In genomic region chr16:20023190-20023589, GRCh38 we compare ENCODE assay signal across 15 cellular contexts. TPM values are rescaled to one million over a fixed set of nuclear protein-coding genes. Genes with fewer than 3 reads are reported as not detected.
A peak's percentile ranks its signal among the peaks of the same experiment; 100 is the strongest.
DNase-seq lines count a peak whose midpoint lies in the region; ATAC-seq and TF ChIP-seq lines count a peak whose summit lies in the region.
"Had no signal": no experiment of that assay in that cellular context is flagged by ENCODE, and none has a peak within 500 bp of the region (broad histone marks: within the 10 kb centered on the region; RNA-seq: fewer than 3 reads in every experiment).

No MANE protein-coding gene starts in this region.

- no peak overlapping the region for H3K9ac ChIP-seq in neural cell (ENCODE audit: low read length)

- TF ChIP-seq RAD21 in neural cell (conservative IDR thresholded peaks at IDR 0.05), result no peak

- H3K4me2 ChIP-seq in neural cell (ENCODE audit: low read length), result no peak overlapping the region

- H3F3A ChIP-seq in neural cell (ENCODE audit: insufficient read depth, low read length, poor library complexity, severe bottlenecking), result no peaks in the 10 kb centered on the region

- peaks cover 14% of the 10 kb centered on the region for H3K27me3 ChIP-seq in neural cell (ENCODE audit: insufficient read depth, low read depth, low read length)
- H3K27me3 ChIP-seq: right atrium auricular region had no signal

- no peak for TF ChIP-seq CTCF in endothelial cell (IDR thresholded peaks at IDR 0.05; ENCODE audit: unreplicated experiment)
- no peak for TF ChIP-seq CTCF in neural cell (IDR thresholded peaks at IDR 0.05; ENCODE audit: poor library complexity, severe bottlenecking)

- H3K36me3 Mint-ChIP-seq in endothelial cell (ENCODE audit: low read depth, unreplicated experiment), result no peaks in the 10 kb centered on the region

- H3K9me3 ChIP-seq in neural cell (ENCODE audit: low read length), result no peaks in the 10 kb centered on the region
- H3K9me3 ChIP-seq: right atrium auricular region had no signal

- H3K4me1 Mint-ChIP-seq in endothelial cell (ENCODE audit: unreplicated experiment), result peaks cover 2% of the 10 kb centered on the region

- no peaks in the 10 kb centered on the region for H3K36me3 ChIP-seq in neural cell (ENCODE audit: insufficient read depth, low read length)
- H3K36me3 ChIP-seq: right atrium auricular region had no signal

- no peak overlapping the region for H3K4me3 Mint-ChIP-seq in endothelial cell (ENCODE audit: unreplicated experiment)

- H3K4me3 ChIP-seq in neural cell (ENCODE audit: low read length), result no peak overlapping the region
- H3K4me3 ChIP-seq: coronary artery, right atrium auricular region had no signal

- no peak for ATAC-seq in HG03045 (IDR thresholded peaks at IDR 0.05; ENCODE audit: unreplicated experiment)
- ATAC-seq in GM19455 (IDR thresholded peaks at IDR 0.05; ENCODE audit: unreplicated experiment), result no peak

- H3K79me2 ChIP-seq in neural cell (replicated peaks; ENCODE audit: insufficient read depth, low read length), result no peaks in the 10 kb centered on the region

- no peak for TF ChIP-seq EP300 in neural cell (conservative IDR thresholded peaks at IDR 0.05; ENCODE audit: poor library complexity, severe bottlenecking)

- H2AFZ ChIP-seq in neural cell (ENCODE audit: low read depth, low read length), result no peak overlapping the region

- no peaks in the 10 kb centered on the region for H4K20me1 ChIP-seq in neural cell (ENCODE audit: insufficient read depth)

- no peak overlapping the region for H3K27ac ChIP-seq in neural cell (ENCODE audit: low read length)
- H3K27ac ChIP-seq: 22Rv1, coronary artery, right atrium auricular region had no signal

- H3K9me2 ChIP-seq in neural cell (ENCODE audit: insufficient read depth, low read length), result no peaks in the 10 kb centered on the region

- peak; percentile 18 for DNase-seq in DMS 273 (lab: John Stamatoyannopoulos, UW; ENCODE audit: unreplicated experiment)
- DNase-seq in DMS 273 treated with DMSO at 0.1 percent for 48 hours (lab: John Stamatoyannopoulos, UW), result no peak
- peak; percentile 49 for DNase-seq in RKO (ENCODE audit: low spot score)
- DNase-seq in endothelial cell (ENCODE audit: low spot score), result peak; percentile 35
- no peak for DNase-seq in amygdala (lab: John Stamatoyannopoulos, UW)
- DNase-seq: activated CD4-positive, alpha-beta T cell treated with anti-CD3 and anti-CD28 coated beads for 4 hours; COR-L47; H7 had no signal

- H3K27ac Mint-ChIP-seq in endothelial cell (ENCODE audit: unreplicated experiment), result no peak overlapping the region

- H3K9me3 Mint-ChIP-seq in endothelial cell (ENCODE audit: unreplicated experiment), result no peaks in the 10 kb centered on the region

- no peaks in the 10 kb centered on the region for H3K27me3 Mint-ChIP-seq in endothelial cell (ENCODE audit: unreplicated experiment)

TF ChIP-seq in neural cell, 6 proteins besides CTCF, POLR2A, EP300 and RAD21:
- TF ChIP-seq, protein P1, sequence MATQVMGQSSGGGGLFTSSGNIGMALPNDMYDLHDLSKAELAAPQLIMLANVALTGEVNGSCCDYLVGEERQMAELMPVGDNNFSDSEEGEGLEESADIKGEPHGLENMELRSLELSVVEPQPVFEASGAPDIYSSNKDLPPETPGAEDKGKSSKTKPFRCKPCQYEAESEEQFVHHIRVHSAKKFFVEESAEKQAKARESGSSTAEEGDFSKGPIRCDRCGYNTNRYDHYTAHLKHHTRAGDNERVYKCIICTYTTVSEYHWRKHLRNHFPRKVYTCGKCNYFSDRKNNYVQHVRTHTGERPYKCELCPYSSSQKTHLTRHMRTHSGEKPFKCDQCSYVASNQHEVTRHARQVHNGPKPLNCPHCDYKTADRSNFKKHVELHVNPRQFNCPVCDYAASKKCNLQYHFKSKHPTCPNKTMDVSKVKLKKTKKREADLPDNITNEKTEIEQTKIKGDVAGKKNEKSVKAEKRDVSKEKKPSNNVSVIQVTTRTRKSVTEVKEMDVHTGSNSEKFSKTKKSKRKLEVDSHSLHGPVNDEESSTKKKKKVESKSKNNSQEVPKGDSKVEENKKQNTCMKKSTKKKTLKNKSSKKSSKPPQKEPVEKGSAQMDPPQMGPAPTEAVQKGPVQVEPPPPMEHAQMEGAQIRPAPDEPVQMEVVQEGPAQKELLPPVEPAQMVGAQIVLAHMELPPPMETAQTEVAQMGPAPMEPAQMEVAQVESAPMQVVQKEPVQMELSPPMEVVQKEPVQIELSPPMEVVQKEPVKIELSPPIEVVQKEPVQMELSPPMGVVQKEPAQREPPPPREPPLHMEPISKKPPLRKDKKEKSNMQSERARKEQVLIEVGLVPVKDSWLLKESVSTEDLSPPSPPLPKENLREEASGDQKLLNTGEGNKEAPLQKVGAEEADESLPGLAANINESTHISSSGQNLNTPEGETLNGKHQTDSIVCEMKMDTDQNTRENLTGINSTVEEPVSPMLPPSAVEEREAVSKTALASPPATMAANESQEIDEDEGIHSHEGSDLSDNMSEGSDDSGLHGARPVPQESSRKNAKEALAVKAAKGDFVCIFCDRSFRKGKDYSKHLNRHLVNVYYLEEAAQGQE (IDR thresholded peaks at IDR 0.05; ENCODE audit: borderline replicate concordance), result peak; percentile 61
- TF ChIP-seq POLR2AphosphoS5 (IDR thresholded peaks at IDR 0.05) (no peak), MXI1 (conservative IDR thresholded peaks at IDR 0.05; ENCODE audit: poor library complexity, severe bottlenecking) (no peak), EZH2 (IDR thresholded peaks at IDR 0.05; ENCODE audit: borderline replicate concordance, insufficient read depth, low read length, poor library complexity, severe bottlenecking) (no peak)

RNA-seq across cellular contexts. Expression of gene GPR139, which starts 50.5 kb away (rescaled TPM):
- total RNA-seq in endothelial cell (ENCODE audit: unreplicated experiment), result not detected
- polyA plus RNA-seq in neural cell, result 0.52 TPM in 1 of 2 replicates, not detected in the other
- polyA minus RNA-seq in neural cell, result 0.97 and 1.4 TPM in 2 replicates
- total RNA-seq: H7, mucosa of gallbladder, right atrium auricular region had no signal

Comparison
In these comparisons a context has a peak if more than half of its experiments do, and no peak if none do; other contexts are left out.
1. DNase-seq: peak in DMS 273 (single experiment), RKO (single experiment) and endothelial cell (single experiment); none in DMS 273 treated with DMSO at 0.1 percent for 48 hours (single experiment) and amygdala (0 of 56).